1 cellular context compared by ENCODE assay signal in the genomic region with DNA sequence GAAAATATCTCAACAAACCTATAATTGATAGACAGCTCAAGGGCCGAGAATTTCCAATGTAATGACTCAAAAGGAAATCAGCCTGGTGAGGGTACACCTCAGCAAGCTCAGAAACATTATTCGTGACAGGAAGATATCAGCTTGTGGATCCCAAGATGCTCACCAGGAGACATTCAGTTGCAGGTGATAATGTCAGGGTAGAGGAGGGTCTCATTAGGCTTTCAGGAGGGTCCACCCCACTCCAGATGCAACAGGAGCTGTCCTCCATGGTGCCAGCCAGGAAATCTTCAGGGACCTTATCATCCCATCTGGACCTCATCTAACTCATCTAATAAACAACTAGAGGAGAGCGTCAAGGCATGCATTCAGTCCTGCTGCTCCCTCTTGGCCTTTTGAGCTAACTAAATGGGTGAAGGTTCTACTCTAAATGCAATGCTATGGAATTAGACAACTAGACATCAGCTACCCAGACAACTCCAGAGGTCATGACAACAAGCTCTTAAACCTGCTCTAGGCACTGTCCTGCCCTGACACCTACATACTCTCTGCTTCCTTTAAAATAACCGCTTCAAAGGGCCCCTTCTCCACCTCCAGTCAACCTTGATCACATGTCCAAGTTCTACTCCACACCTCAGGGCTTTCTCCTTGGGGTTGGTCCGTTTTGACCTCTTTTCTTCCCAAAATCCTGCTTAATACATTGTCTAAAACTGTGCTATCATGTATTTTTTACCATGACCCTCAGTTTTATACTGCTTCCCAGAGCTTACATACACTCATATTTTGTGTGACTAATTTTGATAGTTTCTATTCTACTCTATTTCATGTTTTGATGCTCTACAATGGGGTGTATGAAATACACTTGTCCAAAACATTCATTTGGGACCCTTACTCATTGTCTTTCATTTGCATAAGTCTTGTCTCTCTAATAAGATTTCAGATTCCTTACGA.
A peak's percentile ranks its signal among the peaks of the same experiment; 100 is the strongest.
TF ChIP-seq lines count a peak whose summit lies in the region.

No MANE protein-coding gene starts in this region.

TF ChIP-seq in GM12878, 131 proteins besides CTCF, POLR2A, EP300 and RAD21:
- peak; percentile 81 for TF ChIP-seq JUNB (IDR thresholded peaks at IDR 0.05)
- TF ChIP-seq RUNX3 (IDR thresholded peaks at IDR 0.05; ENCODE audit: low read length): peak; percentile 19; the same call in 1 of the 2 replicates
- TF ChIP-seq NR2F1 (conservative IDR thresholded peaks at IDR 0.05): no peak
- peak; percentile 61; the same call in 1 of the 2 replicates for TF ChIP-seq NFIC (IDR thresholded peaks at IDR 0.05; ENCODE audit: low read depth, low read length)
- TF ChIP-seq FOXM1 (IDR thresholded peaks at IDR 0.05; ENCODE audit: low read depth, low read length): 0 out of 2 replicates have a peak, but pooled peaks have one; percentile 23
